8 cellular contexts compared by ENCODE assay signal in the genomic region with DNA sequence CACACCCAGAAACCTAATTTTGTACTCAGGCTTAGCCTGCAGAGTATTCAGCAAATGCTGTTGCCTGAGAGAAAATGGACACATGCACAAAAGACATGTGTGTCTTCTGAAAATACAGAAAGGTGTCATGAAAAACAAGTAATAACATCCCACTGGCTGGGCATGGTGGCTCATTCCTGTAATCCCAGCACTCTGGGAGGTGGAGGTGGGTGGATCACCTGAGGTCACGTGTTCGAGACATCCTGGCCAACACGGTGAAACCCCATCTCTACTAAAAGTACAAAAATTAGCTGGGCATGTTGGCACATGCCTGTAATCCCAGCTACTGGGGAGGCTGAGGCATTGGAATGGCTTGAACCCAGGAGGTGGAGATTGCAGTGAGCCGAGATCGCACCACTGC. TPM values are rescaled to one million over a fixed set of nuclear protein-coding genes. Genes with fewer than 3 reads are reported as not detected.
DNase-seq lines count a peak whose midpoint lies in the region; ATAC-seq and TF ChIP-seq lines count a peak whose summit lies in the region.
"Not testable (repeated sequence)": the region's sequence is repeated elsewhere in the genome, so short reads cannot be mapped to it uniquely, and the experiment has no call there.

No MANE protein-coding gene starts in this region.

- H3K79me1 ChIP-seq in IMR-90 (ENCODE audit: low read depth in 1 of 2, low read length in 2 of 2): peaks cover 4 to 43% of the 10 kb centered on the region in 2 experiments; a peak in 3 of 4 replicates

- not testable (repeated sequence) for H3K9me1 ChIP-seq in IMR-90 (ENCODE audit: insufficient read depth, low read length)

- H3K9me3 ChIP-seq in IMR-90 (ENCODE audit: control insufficient read depth, insufficient read depth, low read length): not testable (repeated sequence)

- H4K8ac ChIP-seq in IMR-90 (ENCODE audit: low read depth in 2 of 2, low read length in 2 of 2): not testable (repeated sequence)

- H3K9me3 Mint-ChIP-seq in CD14-positive monocyte; WTC11; activated T-helper 17 cell treated with anti-CD3 and anti-CD28 coated beads, Interleukin-2, amount 50 U/mL, for 72 hours; brain; natural killer cell; stimulated activated memory B cell treated with anti-CD40 and anti-IgM and Interleukin-4, amounts not matched to agents 10 μg/mL and 1 μg/mL and 100 μg/mL, for 72 hours: not testable (repeated sequence)

- H3K36me3 Mint-ChIP-seq in CD14-positive monocyte: peaks cover 19 to 51% of the 10 kb centered on the region in 2 donors
- peaks cover 29% of the 10 kb centered on the region for H3K36me3 Mint-ChIP-seq in WTC11
- peaks cover 91% of the 10 kb centered on the region for H3K36me3 Mint-ChIP-seq in activated T-helper 17 cell treated with anti-CD3 and anti-CD28 coated beads, Interleukin-2, amount 50 U/mL, for 72 hours (ENCODE audit: low read depth)
- H3K36me3 Mint-ChIP-seq in brain: peaks cover 84% of the 10 kb centered on the region
- not testable (repeated sequence) for H3K36me3 Mint-ChIP-seq in natural killer cell
- H3K36me3 Mint-ChIP-seq in stimulated activated memory B cell treated with anti-CD40 and anti-IgM and Interleukin-4, amounts not matched to agents 10 μg/mL and 1 μg/mL and 100 μg/mL, for 72 hours: peaks cover 39% of the 10 kb centered on the region

- TF ChIP-seq CTCF in CD14-positive monocyte (IDR thresholded peaks at IDR 0.05); IMR-90 (conservative IDR thresholded peaks at IDR 0.05; ENCODE audit: low read depth, low read length); WTC11 (IDR thresholded peaks at IDR 0.05); brain (conservative IDR thresholded peaks at IDR 0.05); natural killer cell (IDR thresholded peaks at IDR 0.05): not testable (repeated sequence)

- H3K4me2 ChIP-seq in IMR-90 (ENCODE audit: low read depth, low read length): not testable (repeated sequence)

- H3K27ac Mint-ChIP-seq in CD14-positive monocyte: peak overlapping the region in 4 of 7 donors; percentile 6 to 81 (median 18)
- peak overlapping the region; percentile 87 for H3K27ac Mint-ChIP-seq in WTC11
- peak overlapping the region; percentile 46 for H3K27ac Mint-ChIP-seq in activated T-helper 17 cell treated with anti-CD3 and anti-CD28 coated beads, Interleukin-2, amount 50 U/mL, for 72 hours
- peak overlapping the region; percentile 16 to 91 (median 83) for H3K27ac Mint-ChIP-seq in brain
- H3K27ac Mint-ChIP-seq in natural killer cell: peak overlapping the region; percentile 61 to 68
- peak overlapping the region; percentile 37 for H3K27ac Mint-ChIP-seq in stimulated activated memory B cell treated with anti-CD40 and anti-IgM and Interleukin-4, amounts not matched to agents 10 μg/mL and 1 μg/mL and 100 μg/mL, for 72 hours

- H3K14ac ChIP-seq in IMR-90 (replicated peaks; ENCODE audit: low read depth, low read length): not testable (repeated sequence)

- peaks cover 86% of the 10 kb centered on the region for H4K20me1 ChIP-seq in IMR-90 (ENCODE audit: insufficient read depth, low read length)

- H3K27ac ChIP-seq in IMR-90 (ENCODE audit: insufficient read depth, low read length): not testable (repeated sequence)
- peak overlapping the region; percentile 72 for H3K27ac ChIP-seq in epithelial cell of prostate

- H2BK5ac ChIP-seq in IMR-90 (ENCODE audit: low read depth, low read length, poor library complexity, severe bottlenecking): peak overlapping the region; percentile 9

- TF ChIP-seq POLR2A in IMR-90 (IDR thresholded peaks at IDR 0.05; ENCODE audit: low read depth, low read length): not testable (repeated sequence)

- not testable (repeated sequence) for H2AK5ac ChIP-seq in IMR-90 (ENCODE audit: low read depth, low read length)

- POLR2A ChIA-PET in IMR-90 (lab: Charles Lee; ENCODE audit: unreplicated experiment); WTC11 (lab: Charles Lee): not testable (repeated sequence)

- H2BK15ac ChIP-seq in IMR-90 (ENCODE audit: low read depth, low read length): not testable (repeated sequence)

- peaks cover 16% of the 10 kb centered on the region; the same call in 1 of the 2 replicates for H3K36me3 ChIP-seq in IMR-90 (ENCODE audit: control insufficient read depth, insufficient read depth, low read length)

- H3K4me3 ChIP-seq in IMR-90 (ENCODE audit: insufficient read depth, low read depth, low read length): not testable (repeated sequence)

- ATAC-seq in IMR-90 (ENCODE audit: low read depth); WTC11; natural killer cell; stimulated activated memory B cell treated with anti-CD40 and anti-IgM and Interleukin-4, amounts not matched to agents 10 μg/mL and 1 μg/mL and 100 μg/mL, for 72 hours: not testable (repeated sequence)
- peak; percentile 43 for ATAC-seq in activated T-helper 17 cell treated with anti-CD3 and anti-CD28 coated beads, Interleukin-2, amount 50 U/mL, for 72 hours (replicated peaks)

- not testable (repeated sequence) for H3K56ac ChIP-seq in IMR-90 (ENCODE audit: extremely low read depth, insufficient read depth, low read length)

- not testable (repeated sequence) for H2AFZ ChIP-seq in IMR-90 (replicated peaks; ENCODE audit: low read length, poor library complexity)

- not testable (repeated sequence) for H2AK9ac ChIP-seq in IMR-90 (replicated peaks; ENCODE audit: low read depth, low read length, poor library complexity)

- not testable (repeated sequence) for H3K27me3 ChIP-seq in IMR-90 (ENCODE audit: control insufficient read depth, insufficient read depth, low read length)

- not testable (repeated sequence) for H3K18ac ChIP-seq in IMR-90 (ENCODE audit: low read depth, low read length)

- dilution Hi-C loops in IMR-90 (cut with HindIII; ENCODE audit: low sequenced_read_pairs, unreplicated experiment): not testable (repeated sequence)

- not testable (repeated sequence) for H3K23ac ChIP-seq in IMR-90 (ENCODE audit: low read depth, low read length)

- not testable (repeated sequence) for H3K27me3 Mint-ChIP-seq in CD14-positive monocyte (ENCODE audit: low read depth in 3 of 3); WTC11 (ENCODE audit: low read depth); activated T-helper 17 cell treated with anti-CD3 and anti-CD28 coated beads, Interleukin-2, amount 50 U/mL, for 72 hours; brain; natural killer cell (ENCODE audit: low read depth in 2 of 2); stimulated activated memory B cell treated with anti-CD40 and anti-IgM and Interleukin-4, amounts not matched to agents 10 μg/mL and 1 μg/mL and 100 μg/mL, for 72 hours

- H3K4me1 ChIP-seq in IMR-90 (ENCODE audit: control insufficient read depth, insufficient read depth, low read length): not testable (repeated sequence)

- WGBS in IMR-90 (ENCODE audit: extremely low coverage in 2 of 2, insufficient read length in 1 of 2), 2 experiments: no CpG with 5 or more reads among the region's 5 CpGs

- not testable (repeated sequence) for H3K4me3 Mint-ChIP-seq in CD14-positive monocyte; WTC11; brain; natural killer cell; stimulated activated memory B cell treated with anti-CD40 and anti-IgM and Interleukin-4, amounts not matched to agents 10 μg/mL and 1 μg/mL and 100 μg/mL, for 72 hours
- H3K4me3 Mint-ChIP-seq in activated T-helper 17 cell treated with anti-CD3 and anti-CD28 coated beads, Interleukin-2, amount 50 U/mL, for 72 hours: peak overlapping the region; percentile 20

- intact Hi-C loops in CD14-positive monocyte (cut with micrococcal nuclease); IMR-90 (cut with micrococcal nuclease); natural killer cell (cut with micrococcal nuclease): not testable (repeated sequence)

- H2BK120ac ChIP-seq in IMR-90 (ENCODE audit: low read depth, low read length): not testable (repeated sequence)

- H3K4me1 Mint-ChIP-seq in CD14-positive monocyte (peaks cover 20% of the 10 kb centered on the region), WTC11 (peaks cover 26% of the 10 kb centered on the region), brain (peaks cover 56% of the 10 kb centered on the region), natural killer cell (peaks cover 38% of the 10 kb centered on the region in 2 donors)
- peaks cover 18% of the 10 kb centered on the region for H3K4me1 Mint-ChIP-seq in activated T-helper 17 cell treated with anti-CD3 and anti-CD28 coated beads, Interleukin-2, amount 50 U/mL, for 72 hours
- peaks cover 48% of the 10 kb centered on the region for H3K4me1 Mint-ChIP-seq in stimulated activated memory B cell treated with anti-CD40 and anti-IgM and Interleukin-4, amounts not matched to agents 10 μg/mL and 1 μg/mL and 100 μg/mL, for 72 hours

- not testable (repeated sequence) for H3K4ac ChIP-seq in IMR-90 (ENCODE audit: low read depth, low read length)

- not testable (repeated sequence) for H2BK20ac ChIP-seq in IMR-90 (ENCODE audit: low read depth, low read length)

- H4K5ac ChIP-seq in IMR-90 (ENCODE audit: low read depth, low read length): not testable (repeated sequence)

- in situ Hi-C loops in IMR-90 (cut with MboI; ENCODE audit: low sequenced_read_pairs): not testable (repeated sequence)

- not testable (repeated sequence) for DNase-seq in CD14-positive monocyte (ENCODE audit: low spot score); IMR-90; WTC11 (ENCODE audit: low spot score); epithelial cell of prostate (ENCODE audit: low read depth, low spot score); natural killer cell

- not testable (repeated sequence) for TF ChIP-seq RAD21 in IMR-90 (IDR thresholded peaks at IDR 0.05; ENCODE audit: low read length)

- not testable (repeated sequence) for BruUV-seq in IMR-90 (replicated peaks; lab: Mats Ljungman, UMichigan)

- CTCF ChIA-PET in IMR-90 (lab: Yijun Ruan, JAX); WTC11 (lab: Charles Lee): not testable (repeated sequence)

- not testable (repeated sequence) for H4K91ac ChIP-seq in IMR-90 (ENCODE audit: insufficient read depth, low read depth, low read length)

- not testable (repeated sequence) for H3K9ac ChIP-seq in IMR-90 (ENCODE audit: low read depth, low read length)

RNA-seq across cellular contexts. Expression of gene PUM1, which starts 18.0 kb away (rescaled TPM):
- polyA plus RNA-seq in CD14-positive monocyte (10 to 100 TPM; 55.0 to 86.1 TPM), IMR-90 (2012; rRNA removed) (65.2 and 75.4 TPM in 2 replicates), brain (ENCODE audit: insufficient read depth, low read depth, low replicate concordance) (76.2 TPM)
- total RNA-seq in IMR-90 (2012; rRNA removed) (71.9 and 137 TPM in 2 replicates), WTC11 (2021) (142 to 151 TPM (median 147 TPM) in 3 replicates), natural killer cell (100 to 1,000 TPM; 193 to 209 (median 202) TPM)
- 22.4 and 33.8 TPM in 2 replicates for polyA plus RNA-seq in IMR-90 (2012; cell fraction: cytosol; rRNA removed)
- 58.3 and 84.7 TPM in 2 replicates for polyA plus RNA-seq in IMR-90 (2012; cell fraction: nucleus; rRNA removed; ENCODE audit: low replicate concordance)
- 100 to 1,000 TPM; 109 to 114 TPM for total RNA-seq in activated T-helper 17 cell treated with anti-CD3 and anti-CD28 coated beads, Interleukin-2, amount 50 U/mL, for 72 hours

Comparison
In these comparisons a context has a peak if more than half of its experiments do, and no peak if none do; other contexts are left out.
1. H3K27ac Mint-ChIP-seq: peak in every context shown above with its lines; median percentile 87 in WTC11; 83 in brain; 64 in natural killer cell; 46 in activated T-helper 17 cell treated with anti-CD3 and anti-CD28 coated beads, Interleukin-2, amount 50 U/mL, for 72 hours; 37 in stimulated activated memory B cell treated with anti-CD40 and anti-IgM and Interleukin-4, amounts not matched to agents 10 μg/mL and 1 μg/mL and 100 μg/mL, for 72 hours; 18 in CD14-positive monocyte.